In genomic region chr2:122238006-122238559, GRCh38 we compare ENCODE assay signal across 17 cellular contexts.
"Had no signal": no experiment of that assay in that cellular context is flagged by ENCODE, and none has a peak within 500 bp of the region (broad histone marks: within the 10 kb centered on the region; RNA-seq: fewer than 3 reads in every experiment).

No MANE protein-coding gene starts in this region.

- DNase-seq: activated CD4-positive, alpha-beta memory T cell treated with anti-CD3 and anti-CD28 coated beads, Interleukin-2, amount 10 ng/mL, durations not matched to agents 7 days and 5 days; activated CD4-positive, alpha-beta T cell treated with anti-CD3 and anti-CD28 coated beads for 48 hours; activated CD4-positive, CD25-positive, alpha-beta regulatory T cell; activated naive CD4-positive, alpha-beta T cell treated with Interleukin-2 at 50 U/mL for 16 hours; activated naive CD8-positive, alpha-beta T cell treated with anti-CD3 and anti-CD28 coated beads, Interleukin-2, amount 10 ng/mL, durations not matched to agents 7 days and 5 days; activated T-cell treated with anti-CD3 and anti-CD28 coated beads, Interleukin-2, amount 50 U/mL, for 1 hour; body of pancreas; dermis blood vessel endothelial cell; effector memory CD4-positive, alpha-beta T cell; lower lobe of right lung; posterior cingulate gyrus; retina; stimulated activated naive CD4-positive, alpha-beta T cell; upper lobe of right lung had no signal

- FAIRE-seq: islet of Langerhans, TTC549 had no signal

- ATAC-seq: body of pancreas; lower lobe of right lung; natural killer cell treated with Interleukin-12 subunit alpha and Interleukin-12 subunit beta and Interleukin-15 and Interleukin-18, amount 100 ng/mL, for 72 hours; upper lobe of right lung had no signal
